In genomic region chr16:54947616-54948015, GRCh38 we compare ENCODE assay signal across 9 cellular contexts. TPM values are rescaled to one million over a fixed set of nuclear protein-coding genes. Genes with fewer than 3 reads are reported as not detected.
"Had no signal": no experiment of that assay in that cellular context is flagged by ENCODE, and none has a peak within 500 bp of the region (broad histone marks: within the 10 kb centered on the region; RNA-seq: fewer than 3 reads in every experiment).

No MANE protein-coding gene starts in this region.

- FAIRE-seq: G401.6, GM12878, GM12891, GM12892, GM18507, GM19239 had no signal

- DNase-seq: GDM1, GF-D8 had no signal

- ATAC-seq: GM12878 had no signal

- H3K4me3 ChIP-seq: GM12878 had no signal

RNA-seq across cellular contexts. Expression of gene IRX5, which starts 17.0 kb away (rescaled TPM):
- total RNA-seq: G401, GM12878 had no signal
